In the genomic region with DNA sequence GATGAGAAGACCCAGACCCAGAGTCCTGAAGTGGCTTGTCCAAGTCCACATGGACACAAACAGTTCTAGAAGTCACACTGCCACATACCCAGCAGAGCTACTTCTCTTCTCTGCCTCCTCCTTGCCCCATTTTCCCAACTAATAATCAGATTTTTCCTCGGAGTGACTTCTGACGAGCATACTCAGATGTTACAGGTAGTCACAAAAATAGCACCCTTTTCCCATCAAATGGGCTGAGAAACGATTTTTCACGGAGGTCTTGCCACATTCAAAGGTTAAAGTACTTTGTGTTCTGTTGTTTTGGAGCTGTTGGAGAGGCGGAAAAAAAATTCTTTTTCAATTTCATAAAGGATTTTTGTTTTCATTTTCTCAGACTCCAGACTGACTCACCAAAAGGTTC, we compare ENCODE assay signal across 31 cellular contexts.
"Had no signal": no experiment of that assay in that cellular context is flagged by ENCODE, and none has a peak within 500 bp of the region (broad histone marks: within the 10 kb centered on the region; RNA-seq: fewer than 3 reads in every experiment).

No MANE protein-coding gene starts in this region.

- H3K36me3 ChIP-seq: gastroesophageal sphincter, neutrophil, spleen, thoracic aorta, transverse colon had no signal

- H2AFZ ChIP-seq: parathyroid adenoma had no signal

- H3K27ac ChIP-seq: dorsolateral prefrontal cortex, epithelial cell of prostate, neutrophil, parathyroid adenoma, spleen, transverse colon had no signal

- H3K27me3 ChIP-seq: dorsolateral prefrontal cortex, gastroesophageal sphincter, neutrophil, spleen, transverse colon had no signal

- H3K9me3 ChIP-seq: gastroesophageal sphincter, neutrophil, spleen, thoracic aorta, transverse colon had no signal

- H3K27me3 Mint-ChIP-seq: naive thymus-derived CD8-positive, alpha-beta T cell; progenitor cell of endocrine pancreas; stimulated activated memory B cell treated with anti-CD40 and anti-IgM and Interleukin-4, amounts not matched to agents 10 μg/mL and 1 μg/mL and 100 μg/mL, for 72 hours had no signal

- H3K36me3 Mint-ChIP-seq: stimulated activated memory B cell treated with anti-CD40 and anti-IgM and Interleukin-4, amounts not matched to agents 10 μg/mL and 1 μg/mL and 100 μg/mL, for 72 hours had no signal

- ATAC-seq: esophagus mucosa; gastroesophageal sphincter; left colon; left ventricle myocardium superior; naive thymus-derived CD8-positive, alpha-beta T cell; right cardiac atrium; stimulated activated memory B cell treated with anti-CD40 and anti-IgM and Interleukin-4, amounts not matched to agents 10 μg/mL and 1 μg/mL and 100 μg/mL, for 72 hours; stimulated activated naive CD8-positive, alpha-beta T cell treated with anti-CD3 and anti-CD28 coated beads, Interleukin-15, Interleukin-2, amounts not matched to agents 100 U/mL and 50 U/mL, for 24 hours had no signal

- H3K9me3 Mint-ChIP-seq: immature natural killer cell; stimulated activated memory B cell treated with anti-CD40 and anti-IgM and Interleukin-4, amounts not matched to agents 10 μg/mL and 1 μg/mL and 100 μg/mL, for 72 hours had no signal

- H3K4me3 Mint-ChIP-seq: immature natural killer cell; naive thymus-derived CD8-positive, alpha-beta T cell; stimulated activated memory B cell treated with anti-CD40 and anti-IgM and Interleukin-4, amounts not matched to agents 10 μg/mL and 1 μg/mL and 100 μg/mL, for 72 hours had no signal

- H3K9ac ChIP-seq: parathyroid adenoma had no signal

- H3K27ac Mint-ChIP-seq: immature natural killer cell, progenitor cell of endocrine pancreas had no signal

- H3K4me3 ChIP-seq: dorsolateral prefrontal cortex, gastroesophageal sphincter, lung, skin epidermis, spleen, thoracic aorta, transverse colon had no signal

- DNase-seq: caudate nucleus; cerebellar nuclear complex; cortex of kidney; dorsolateral prefrontal cortex; effector CD4-positive, alpha-beta T cell; foreskin fibroblast; hypothalamus; immature natural killer cell; islet precursor cell; kidney glomerular epithelial cell; left colon; left ventricle myocardium superior; mesenchymal stem cell; midbrain; naive thymus-derived CD8-positive, alpha-beta T cell; right cardiac atrium; spleen; stimulated activated CD4-positive, alpha-beta T cell treated with anti-CD3 and anti-CD28 coated beads, Interleukin-4, amount 100 ng/mL, for 4 hours; stimulated activated naive CD8-positive, alpha-beta T cell treated with anti-CD3 and anti-CD28 coated beads, Interleukin-15, Interleukin-2, amounts not matched to agents 100 U/mL and 50 U/mL, for 24 hours; substantia nigra; transverse colon had no signal
